In the genomic region with DNA sequence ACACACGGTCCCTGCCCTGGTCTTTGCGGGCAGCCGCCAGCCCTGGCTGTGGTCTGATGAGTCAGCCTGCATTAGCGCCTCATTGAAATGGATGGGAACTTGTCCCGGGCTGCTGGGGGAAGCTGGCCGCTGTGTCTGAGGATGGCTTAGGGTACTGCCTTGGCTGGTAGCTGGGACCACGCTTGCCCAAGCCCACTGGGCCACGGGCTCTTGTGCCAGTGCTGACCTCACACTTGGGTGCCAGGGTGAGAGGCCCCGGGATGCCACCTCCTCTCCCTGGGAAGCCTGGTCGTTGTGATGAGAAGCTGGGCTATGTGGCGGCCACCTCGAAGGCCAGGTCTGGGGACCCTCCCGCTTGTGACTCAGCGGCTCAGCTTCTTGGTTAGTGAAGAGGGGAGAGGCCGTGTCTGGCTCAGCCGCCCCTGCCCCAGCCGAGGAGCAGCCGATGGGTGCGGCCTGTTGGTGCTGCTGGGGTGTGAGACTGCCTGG, we compare ENCODE assay signal across 1 cellular context.
TF ChIP-seq lines count a peak whose summit lies in the region.

No MANE protein-coding gene starts in this region.

TF ChIP-seq in GM23338, 12 proteins besides CTCF, POLR2A, EP300 and RAD21:
- TF ChIP-seq, protein P1, sequence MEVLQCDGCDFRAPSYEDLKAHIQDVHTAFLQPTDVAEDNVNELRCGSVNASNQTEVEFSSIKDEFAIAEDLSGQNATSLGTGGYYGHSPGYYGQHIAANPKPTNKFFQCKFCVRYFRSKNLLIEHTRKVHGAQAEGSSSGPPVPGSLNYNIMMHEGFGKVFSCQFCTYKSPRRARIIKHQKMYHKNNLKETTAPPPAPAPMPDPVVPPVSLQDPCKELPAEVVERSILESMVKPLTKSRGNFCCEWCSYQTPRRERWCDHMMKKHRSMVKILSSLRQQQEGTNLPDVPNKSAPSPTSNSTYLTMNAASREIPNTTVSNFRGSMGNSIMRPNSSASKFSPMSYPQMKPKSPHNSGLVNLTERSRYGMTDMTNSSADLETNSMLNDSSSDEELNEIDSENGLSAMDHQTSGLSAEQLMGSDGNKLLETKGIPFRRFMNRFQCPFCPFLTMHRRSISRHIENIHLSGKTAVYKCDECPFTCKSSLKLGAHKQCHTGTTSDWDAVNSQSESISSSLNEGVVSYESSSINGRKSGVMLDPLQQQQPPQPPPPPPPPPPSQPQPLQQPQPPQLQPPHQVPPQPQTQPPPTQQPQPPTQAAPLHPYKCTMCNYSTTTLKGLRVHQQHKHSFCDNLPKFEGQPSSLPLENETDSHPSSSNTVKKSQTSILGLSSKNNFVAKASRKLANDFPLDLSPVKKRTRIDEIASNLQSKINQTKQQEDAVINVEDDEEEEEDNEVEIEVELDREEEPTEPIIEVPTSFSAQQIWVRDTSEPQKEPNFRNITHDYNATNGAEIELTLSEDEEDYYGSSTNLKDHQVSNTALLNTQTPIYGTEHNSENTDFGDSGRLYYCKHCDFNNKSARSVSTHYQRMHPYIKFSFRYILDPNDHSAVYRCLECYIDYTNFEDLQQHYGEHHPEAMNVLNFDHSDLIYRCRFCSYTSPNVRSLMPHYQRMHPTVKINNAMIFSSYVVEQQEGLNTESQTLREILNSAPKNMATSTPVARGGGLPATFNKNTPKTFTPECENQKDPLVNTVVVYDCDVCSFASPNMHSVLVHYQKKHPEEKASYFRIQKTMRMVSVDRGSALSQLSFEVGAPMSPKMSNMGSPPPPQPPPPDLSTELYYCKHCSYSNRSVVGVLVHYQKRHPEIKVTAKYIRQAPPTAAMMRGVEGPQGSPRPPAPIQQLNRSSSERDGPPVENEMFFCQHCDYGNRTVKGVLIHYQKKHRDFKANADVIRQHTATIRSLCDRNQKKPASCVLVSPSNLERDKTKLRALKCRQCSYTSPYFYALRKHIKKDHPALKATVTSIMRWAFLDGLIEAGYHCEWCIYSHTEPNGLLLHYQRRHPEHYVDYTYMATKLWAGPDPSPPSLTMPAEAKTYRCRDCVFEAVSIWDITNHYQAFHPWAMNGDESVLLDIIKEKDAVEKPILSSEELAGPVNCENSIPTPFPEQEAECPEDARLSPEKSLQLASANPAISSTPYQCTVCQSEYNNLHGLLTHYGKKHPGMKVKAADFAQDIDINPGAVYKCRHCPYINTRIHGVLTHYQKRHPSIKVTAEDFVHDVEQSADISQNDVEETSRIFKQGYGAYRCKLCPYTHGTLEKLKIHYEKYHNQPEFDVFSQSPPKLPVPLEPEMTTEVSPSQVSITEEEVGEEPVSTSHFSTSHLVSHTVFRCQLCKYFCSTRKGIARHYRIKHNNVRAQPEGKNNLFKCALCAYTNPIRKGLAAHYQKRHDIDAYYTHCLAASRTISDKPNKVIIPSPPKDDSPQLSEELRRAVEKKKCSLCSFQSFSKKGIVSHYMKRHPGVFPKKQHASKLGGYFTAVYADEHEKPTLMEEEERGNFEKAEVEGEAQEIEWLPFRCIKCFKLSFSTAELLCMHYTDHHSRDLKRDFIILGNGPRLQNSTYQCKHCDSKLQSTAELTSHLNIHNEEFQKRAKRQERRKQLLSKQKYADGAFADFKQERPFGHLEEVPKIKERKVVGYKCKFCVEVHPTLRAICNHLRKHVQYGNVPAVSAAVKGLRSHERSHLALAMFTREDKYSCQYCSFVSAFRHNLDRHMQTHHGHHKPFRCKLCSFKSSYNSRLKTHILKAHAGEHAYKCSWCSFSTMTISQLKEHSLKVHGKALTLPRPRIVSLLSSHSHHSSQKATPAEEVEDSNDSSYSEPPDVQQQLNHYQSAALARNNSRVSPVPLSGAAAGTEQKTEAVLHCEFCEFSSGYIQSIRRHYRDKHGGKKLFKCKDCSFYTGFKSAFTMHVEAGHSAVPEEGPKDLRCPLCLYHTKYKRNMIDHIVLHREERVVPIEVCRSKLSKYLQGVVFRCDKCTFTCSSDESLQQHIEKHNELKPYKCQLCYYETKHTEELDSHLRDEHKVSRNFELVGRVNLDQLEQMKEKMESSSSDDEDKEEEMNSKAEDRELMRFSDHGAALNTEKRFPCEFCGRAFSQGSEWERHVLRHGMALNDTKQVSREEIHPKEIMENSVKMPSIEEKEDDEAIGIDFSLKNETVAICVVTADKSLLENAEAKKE (CRISPR knock-in tag; IDR thresholded peaks at IDR 0.05): no peak
- TF ChIP-seq ETS1 (IDR thresholded peaks at IDR 0.05): no peak
- no peak for TF ChIP-seq STAT1 (IDR thresholded peaks at IDR 0.05; ENCODE audit: unreplicated experiment)
- no peak for TF ChIP-seq JUNB (IDR thresholded peaks at IDR 0.05; ENCODE audit: unreplicated experiment)
- TF ChIP-seq EZH2phosphoT487 (IDR thresholded peaks at IDR 0.05; ENCODE audit: unreplicated experiment): no peak
- no peak for TF ChIP-seq ZNF114 (CRISPR knock-in tag; IDR thresholded peaks at IDR 0.05)
- TF ChIP-seq ZNF331 (CRISPR knock-in tag; IDR thresholded peaks at IDR 0.05; ENCODE audit: low read depth): no peak
- no peak for TF ChIP-seq EZH2 (IDR thresholded peaks at IDR 0.05; ENCODE audit: low read depth, unreplicated experiment)
- TF ChIP-seq, protein P2, sequence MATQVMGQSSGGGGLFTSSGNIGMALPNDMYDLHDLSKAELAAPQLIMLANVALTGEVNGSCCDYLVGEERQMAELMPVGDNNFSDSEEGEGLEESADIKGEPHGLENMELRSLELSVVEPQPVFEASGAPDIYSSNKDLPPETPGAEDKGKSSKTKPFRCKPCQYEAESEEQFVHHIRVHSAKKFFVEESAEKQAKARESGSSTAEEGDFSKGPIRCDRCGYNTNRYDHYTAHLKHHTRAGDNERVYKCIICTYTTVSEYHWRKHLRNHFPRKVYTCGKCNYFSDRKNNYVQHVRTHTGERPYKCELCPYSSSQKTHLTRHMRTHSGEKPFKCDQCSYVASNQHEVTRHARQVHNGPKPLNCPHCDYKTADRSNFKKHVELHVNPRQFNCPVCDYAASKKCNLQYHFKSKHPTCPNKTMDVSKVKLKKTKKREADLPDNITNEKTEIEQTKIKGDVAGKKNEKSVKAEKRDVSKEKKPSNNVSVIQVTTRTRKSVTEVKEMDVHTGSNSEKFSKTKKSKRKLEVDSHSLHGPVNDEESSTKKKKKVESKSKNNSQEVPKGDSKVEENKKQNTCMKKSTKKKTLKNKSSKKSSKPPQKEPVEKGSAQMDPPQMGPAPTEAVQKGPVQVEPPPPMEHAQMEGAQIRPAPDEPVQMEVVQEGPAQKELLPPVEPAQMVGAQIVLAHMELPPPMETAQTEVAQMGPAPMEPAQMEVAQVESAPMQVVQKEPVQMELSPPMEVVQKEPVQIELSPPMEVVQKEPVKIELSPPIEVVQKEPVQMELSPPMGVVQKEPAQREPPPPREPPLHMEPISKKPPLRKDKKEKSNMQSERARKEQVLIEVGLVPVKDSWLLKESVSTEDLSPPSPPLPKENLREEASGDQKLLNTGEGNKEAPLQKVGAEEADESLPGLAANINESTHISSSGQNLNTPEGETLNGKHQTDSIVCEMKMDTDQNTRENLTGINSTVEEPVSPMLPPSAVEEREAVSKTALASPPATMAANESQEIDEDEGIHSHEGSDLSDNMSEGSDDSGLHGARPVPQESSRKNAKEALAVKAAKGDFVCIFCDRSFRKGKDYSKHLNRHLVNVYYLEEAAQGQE (IDR thresholded peaks at IDR 0.05; ENCODE audit: unreplicated experiment): no peak
- no peak for TF ChIP-seq POLR2AphosphoS5 (IDR thresholded peaks at IDR 0.05; ENCODE audit: low read depth)
- TF ChIP-seq NANOG (IDR thresholded peaks at IDR 0.05; ENCODE audit: borderline replicate concordance): no peak
- no peak for TF ChIP-seq CREB1 (CRISPR knock-in tag; IDR thresholded peaks at IDR 0.05; ENCODE audit: low read depth)
